In the genomic region with DNA sequence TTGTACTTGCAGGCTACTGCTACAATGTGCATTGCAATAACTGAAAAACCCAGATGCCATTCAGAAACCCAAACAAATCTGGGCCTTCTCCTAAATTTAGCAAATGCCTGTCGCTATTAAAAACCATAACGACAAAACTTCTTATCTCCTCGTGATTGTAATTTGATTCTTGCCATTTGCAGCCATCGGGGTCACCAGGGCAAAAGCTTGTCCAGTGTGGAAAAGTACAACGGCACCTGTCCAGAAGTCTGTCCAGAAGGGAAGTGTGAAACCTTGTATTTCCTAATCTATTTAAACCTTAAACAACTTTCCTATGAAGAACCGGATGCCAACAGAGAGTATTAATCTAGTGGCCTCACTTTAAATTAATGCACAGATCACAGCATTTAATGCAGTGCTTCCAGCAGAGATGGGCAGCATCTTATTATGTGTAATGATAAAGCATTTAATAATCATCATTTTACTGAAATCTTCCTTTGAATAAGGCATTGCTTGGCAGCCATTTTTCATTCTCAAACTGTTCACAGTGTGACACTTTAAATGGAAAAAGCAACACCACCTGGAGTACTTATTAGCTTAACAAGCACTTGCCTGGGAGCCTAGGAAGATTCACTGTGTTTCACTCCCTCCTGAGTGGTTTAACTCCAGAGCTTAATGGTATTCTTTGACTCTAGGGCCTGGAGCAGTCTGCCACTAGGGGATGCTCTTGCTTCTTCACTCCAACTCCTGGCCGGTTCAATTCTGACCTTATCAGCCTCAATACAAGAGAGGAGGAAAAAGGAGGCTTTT, we compare ENCODE assay signal across 8 cellular contexts. TPM values are rescaled to one million over a fixed set of nuclear protein-coding genes. Genes with fewer than 3 reads are reported as not detected.
A peak's percentile ranks its signal among the peaks of the same experiment; 100 is the strongest.
DNase-seq lines count a peak whose midpoint lies in the region; ATAC-seq and TF ChIP-seq lines count a peak whose summit lies in the region.

No MANE protein-coding gene starts in this region.

- peaks cover 11% of the 10 kb centered on the region for H3K9me3 Mint-ChIP-seq in WTC11

- CTCF ChIA-PET in WTC11 (lab: Charles Lee): interaction anchor here (0.5 to 1.9 kb wide), 49 partner anchors 9 to 905 kb away, joined by 3 to 28 read pairs (median 4); a partner anchor contains a TSS

- peak; percentile 73 for DNase-seq in Caki2 (ENCODE audit: low read depth)
- DNase-seq in NCI-H2171 (lab: John Stamatoyannopoulos, UW): peak; percentile 3
- peak; percentile 68 for DNase-seq in WTC11 (ENCODE audit: low spot score)
- peak; percentile 54 for DNase-seq in globus pallidus (ENCODE audit: low spot score)
- peak; percentile 73 for DNase-seq in pons (ENCODE audit: low spot score)
- no peak for DNase-seq in effector CD8-positive, alpha-beta T cell (lab: John Stamatoyannopoulos, UW)

- peak; percentile 87 for TF ChIP-seq CTCF in WTC11 (IDR thresholded peaks at IDR 0.05)

- in situ Hi-C loops in Caki2 (cut with HindIII; ENCODE audit: low pct_unique_long_range_greater_than_20kb, low sequenced_read_pairs): loop anchor here (25.0 kb wide), 1 partner anchor 208 kb away; no protein-coding TSS in a partner anchor

- no peak overlapping the region for H3K4me3 Mint-ChIP-seq in WTC11

- ATAC-seq in GM19023 (IDR thresholded peaks at IDR 0.05; ENCODE audit: unreplicated experiment) (peak; percentile 86), HG03103 (IDR thresholded peaks at IDR 0.05; ENCODE audit: low read depth, unreplicated experiment) (peak; percentile 86), WTC11 (peak; percentile 99)

- no peaks in the 10 kb centered on the region for H3K36me3 Mint-ChIP-seq in WTC11

- H3K27ac Mint-ChIP-seq in WTC11: no peak overlapping the region

- H3K27me3 Mint-ChIP-seq in WTC11 (ENCODE audit: low read depth): no peaks in the 10 kb centered on the region

- POLR2A ChIA-PET in WTC11 (lab: Charles Lee): interaction anchor here (0.6 kb wide), 1 partner anchor 70 kb away, joined by 4 read pairs; no protein-coding TSS in a partner anchor

- H3K4me1 Mint-ChIP-seq in WTC11: peaks cover 14% of the 10 kb centered on the region

TF ChIP-seq in WTC11, 78 proteins besides CTCF, POLR2A, EP300 and RAD21:
- TF ChIP-seq ELF4 (CRISPR knock-in tag; IDR thresholded peaks at IDR 0.05; ENCODE audit: low read depth): no peak
- TF ChIP-seq, protein P1, sequence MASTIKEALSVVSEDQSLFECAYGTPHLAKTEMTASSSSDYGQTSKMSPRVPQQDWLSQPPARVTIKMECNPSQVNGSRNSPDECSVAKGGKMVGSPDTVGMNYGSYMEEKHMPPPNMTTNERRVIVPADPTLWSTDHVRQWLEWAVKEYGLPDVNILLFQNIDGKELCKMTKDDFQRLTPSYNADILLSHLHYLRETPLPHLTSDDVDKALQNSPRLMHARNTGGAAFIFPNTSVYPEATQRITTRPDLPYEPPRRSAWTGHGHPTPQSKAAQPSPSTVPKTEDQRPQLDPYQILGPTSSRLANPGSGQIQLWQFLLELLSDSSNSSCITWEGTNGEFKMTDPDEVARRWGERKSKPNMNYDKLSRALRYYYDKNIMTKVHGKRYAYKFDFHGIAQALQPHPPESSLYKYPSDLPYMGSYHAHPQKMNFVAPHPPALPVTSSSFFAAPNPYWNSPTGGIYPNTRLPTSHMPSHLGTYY (CRISPR knock-in tag; IDR thresholded peaks at IDR 0.05): no peak
TF ChIP-seq in WTC11: peak in this region for 0.

RNA-seq across cellular contexts. Expression of a gene that starts 4.9 kb away (rescaled TPM):
- not detected in 2 replicates for total RNA-seq in Caki2 (2014; rRNA removed; shearing (Covaris generic); ENCODE audit: low replicate concordance)
- 1.4 to 4.5 TPM (median 1.4 TPM) in 3 replicates for total RNA-seq in WTC11 (2021)
